ENCODE assay signal across 8 cellular contexts in genomic region chr16:67847064-67847861, GRCh38. TPM values are rescaled to one million over a fixed set of nuclear protein-coding genes. Genes with fewer than 3 reads are reported as not detected.
A peak's percentile ranks its signal among the peaks of the same experiment; 100 is the strongest.
DNase-seq lines count a peak whose midpoint lies in the region; ATAC-seq and TF ChIP-seq lines count a peak whose summit lies in the region.

Gene CENPT, minus strand, starts transcription at chr16:67847693. Its CDS starts 13,834 bp downstream, at chr16:67833859.

- no peaks in the 10 kb centered on the region for H3K36me3 Mint-ChIP-seq in IgD-negative memory B cell
- H3K36me3 Mint-ChIP-seq in naive thymus-derived CD8-positive, alpha-beta T cell, result peaks cover 0 to 3% (median 0%) of the 10 kb centered on the region in 3 donors

- POLR2A ChIA-PET in naive thymus-derived CD8-positive, alpha-beta T cell (lab: Charles Lee), result interaction anchor here (1.2 to 1.3 kb wide), 3 partner anchors 15 to 366 kb away, joined by 3 to 6 read pairs (median 5); partner anchors contain the start of gene ATP6V0D1

- H3K27me3 ChIP-seq in fibroblast of lung (ENCODE audit: control insufficient read depth, insufficient read depth, low read length), result no peaks in the 10 kb centered on the region

- H3K27ac ChIP-seq in fibroblast of lung (ENCODE audit: insufficient read depth, low read length), result peak within 1 kb of the TSS; percentile 86

- no peak for TF ChIP-seq CTCF in fibroblast of lung (conservative IDR thresholded peaks at IDR 0.05 in 1 of 2, IDR thresholded peaks at IDR 0.05 in 1 of 2; ENCODE audit: low read depth in 1 of 2, low read length in 2 of 2)

- ATAC-seq in GM21786 (IDR thresholded peaks at IDR 0.05; ENCODE audit: unreplicated experiment), result peak; percentile 34
- ATAC-seq in naive thymus-derived CD8-positive, alpha-beta T cell, result peak; percentile 49 to 52

- no peaks in the 10 kb centered on the region for H3K36me3 ChIP-seq in fibroblast of lung (ENCODE audit: control insufficient read depth, insufficient read depth, low read length)

- peak within 1 kb of the TSS; percentile 76 to 91 (median 77) for H3K4me3 ChIP-seq in fibroblast of lung (replicated peaks in 1 of 4; ENCODE audit: control extremely low read depth in 1 of 4, insufficient read depth in 1 of 4, low read depth in 3 of 4, low read length in 4 of 4)

- H3K9me3 ChIP-seq in fibroblast of lung (ENCODE audit: control insufficient read depth, insufficient read depth, low read depth, low read length), result no peaks in the 10 kb centered on the region

- peaks cover 19% of the 10 kb centered on the region for H3K4me1 ChIP-seq in fibroblast of lung (ENCODE audit: control insufficient read depth, extremely low read depth, insufficient read depth, low read length)

- peak within 1 kb of the TSS in 2 of 3 donors; percentile 78 to 89 for H3K27ac Mint-ChIP-seq in IgD-negative memory B cell
- H3K27ac Mint-ChIP-seq in naive thymus-derived CD8-positive, alpha-beta T cell, result peak within 1 kb of the TSS; percentile 53 to 96 (median 90)

- no peaks in the 10 kb centered on the region for H3K9me3 Mint-ChIP-seq in IgD-negative memory B cell
- H3K9me3 Mint-ChIP-seq in naive thymus-derived CD8-positive, alpha-beta T cell, result no peaks in the 10 kb centered on the region

- H3K4me1 Mint-ChIP-seq in IgD-negative memory B cell, result peaks cover 25 to 35% (median 25%) of the 10 kb centered on the region in 3 donors
- peaks cover 16 to 68% (median 46%) of the 10 kb centered on the region in 4 donors for H3K4me1 Mint-ChIP-seq in naive thymus-derived CD8-positive, alpha-beta T cell

- peaks cover 68% of the 10 kb centered on the region for H3K79me2 ChIP-seq in fibroblast of lung (ENCODE audit: control insufficient read depth, insufficient read depth, low read length)

- peak within 1 kb of the TSS; percentile 92 for H3K4me2 ChIP-seq in fibroblast of lung (ENCODE audit: extremely low read depth, insufficient read depth, low read length)

- no peaks in the 10 kb centered on the region for H3K27me3 Mint-ChIP-seq in IgD-negative memory B cell
- no peaks in the 10 kb centered on the region for H3K27me3 Mint-ChIP-seq in naive thymus-derived CD8-positive, alpha-beta T cell

- peak within 1 kb of the TSS; percentile 84 to 96 (median 94) for H3K4me3 Mint-ChIP-seq in IgD-negative memory B cell
- peak within 1 kb of the TSS; percentile 80 to 96 (median 89) for H3K4me3 Mint-ChIP-seq in naive thymus-derived CD8-positive, alpha-beta T cell

- H4K20me1 ChIP-seq in fibroblast of lung (ENCODE audit: control insufficient read depth, extremely low read depth, insufficient read depth, low read length), result no peaks in the 10 kb centered on the region

- H3K9ac ChIP-seq in fibroblast of lung (ENCODE audit: insufficient read depth, low read length), result peak within 1 kb of the TSS; percentile 82

- peak within 1 kb of the TSS; percentile 37 for H2AFZ ChIP-seq in fibroblast of lung (ENCODE audit: low read length)

- DNase-seq in NCI-H524 (lab: John Stamatoyannopoulos, UW) (peak; percentile 66 to 75), NCI-H524 treated with DMSO at 0.1 percent for 48 hours (lab: John Stamatoyannopoulos, UW) (no peak), fibroblast of lung (ENCODE audit: low read depth in 2 of 2) (peak in 1 of 2 donors; percentile 87), GF-D8 (lab: John Stamatoyannopoulos, UW) (no peak)
- DNase-seq in activated CD4-positive, alpha-beta T cell treated with anti-CD3 and anti-CD28 coated beads, Interleukin-2, amount 50 U/mL, for 1 hour, result peak; percentile 64
- peak in 1 of 10 donors; percentile 55 for DNase-seq in naive thymus-derived CD8-positive, alpha-beta T cell

RNA-seq across cellular contexts. Expression of gene CENPT, which starts in this region (rescaled TPM):
- polyA plus RNA-seq in IgD-negative memory B cell, result 13.4 TPM
- 15.4 and 23.1 TPM in 2 replicates for total RNA-seq in fibroblast of lung
- polyA plus RNA-seq in fibroblast of lung, result 30.2 and 40.2 TPM in 2 replicates
- 25.3 and 37.5 TPM in 2 replicates for polyA plus RNA-seq in fibroblast of lung (2012)
- 49.2 and 60.2 TPM in 2 replicates for polyA minus RNA-seq in fibroblast of lung (ENCODE audit: low replicate concordance)
- 100 to 1,000 TPM; 108 to 117 TPM for total RNA-seq in naive thymus-derived CD8-positive, alpha-beta T cell
- 10 to 100 TPM; 11.8 to 17.8 (median 13.1) TPM for polyA plus RNA-seq in naive thymus-derived CD8-positive, alpha-beta T cell

Comparison
In these comparisons a context has a peak if more than half of its experiments do, and no peak if none do; other contexts are left out.
1. DNase-seq: peak in NCI-H524 (2 of 2) and activated CD4-positive, alpha-beta T cell treated with anti-CD3 and anti-CD28 coated beads, Interleukin-2, amount 50 U/mL, for 1 hour (single experiment); none in NCI-H524 treated with DMSO at 0.1 percent for 48 hours (single experiment) and GF-D8 (single experiment).